Comparison of ENCODE assay signal across 9 cellular contexts in the genomic region with DNA sequence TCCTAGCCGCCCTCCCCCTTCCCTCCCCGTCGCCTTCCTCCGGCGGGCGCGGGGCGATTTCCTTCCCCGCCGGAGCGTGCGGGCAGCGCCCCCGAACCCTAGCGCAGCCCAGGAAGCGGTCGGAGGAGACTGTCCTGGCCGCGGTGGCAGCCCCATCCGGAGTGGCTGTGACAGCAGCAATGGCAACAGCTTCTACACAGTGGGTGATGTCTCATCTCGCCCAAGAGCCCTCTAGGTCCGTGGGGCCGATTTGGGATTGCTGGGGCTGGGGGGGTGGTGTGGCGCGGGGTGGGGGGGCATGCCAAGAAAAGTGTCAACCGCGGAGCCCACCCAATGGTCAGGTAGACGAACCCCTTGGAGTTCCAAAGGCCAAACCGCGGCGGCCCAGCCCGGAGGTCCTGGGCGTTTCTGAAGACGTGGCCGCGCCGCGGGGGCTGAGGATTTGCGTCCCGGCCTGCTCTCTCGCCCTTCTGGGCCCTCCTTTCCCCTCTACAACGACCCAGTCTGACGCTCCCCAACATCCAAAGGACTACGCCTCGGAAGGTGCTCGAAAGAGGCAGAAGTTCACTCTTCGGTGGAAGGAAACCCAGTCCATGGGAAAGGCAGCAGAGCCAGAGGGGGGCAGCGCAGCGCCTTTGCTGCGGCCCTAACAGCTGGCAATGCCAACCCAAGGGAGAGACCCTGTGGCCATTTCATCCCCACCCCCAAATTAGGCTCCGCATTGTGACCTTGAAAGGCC. TPM values are rescaled to one million over a fixed set of nuclear protein-coding genes. Genes with fewer than 3 reads are reported as not detected.
A peak's percentile ranks its signal among the peaks of the same experiment; 100 is the strongest.
DNase-seq lines count a peak whose midpoint lies in the region; ATAC-seq and TF ChIP-seq lines count a peak whose summit lies in the region.
"Had no signal": no experiment of that assay in that cellular context is flagged by ENCODE, and none has a peak within 500 bp of the region (broad histone marks: within the 10 kb centered on the region; RNA-seq: fewer than 3 reads in every experiment).

No MANE protein-coding gene starts in this region.

- no peak for DNase-seq in SJCRH30
- peak in 1 of 2 donors; percentile 17 for DNase-seq in heart right ventricle
- DNase-seq in sciatic nerve (ENCODE audit: low spot score) = peak; percentile 59
- DNase-seq in SIG-M5 treated with dmso at 0.1 percent for 504 hours (lab: John Stamatoyannopoulos, UW; ENCODE audit: unreplicated experiment) = no peak
- no peak for DNase-seq in ACHN
- DNase-seq in left lobe of liver (ENCODE audit: low spot score) = no peak
- DNase-seq in activated effector memory CD4-positive, alpha-beta T cell treated with anti-CD3 and anti-CD28 coated beads, Interleukin-2, amount 50 U/mL, for 16 hours = no peak
- DNase-seq: substantia nigra had no signal

- TF ChIP-seq CTCF in heart right ventricle (IDR thresholded peaks at IDR 0.05) = peak in 1 of 9 donors; percentile 7

- H3K4me1 ChIP-seq in SJCRH30 = no peaks in the 10 kb centered on the region
- H3K4me1 ChIP-seq in heart right ventricle = peaks cover 0 to 32% (median 18%) of the 10 kb centered on the region in 9 donors

- intact Hi-C loops in heart right ventricle (cut with DNase I) (loop anchor here in 1 of 10 donors (10.0 kb wide), 1 partner anchor 763 kb away; no protein-coding TSS in a partner anchor), sciatic nerve (cut with DNase I) (no loop called here)

- H3K9me3 ChIP-seq in SJCRH30 (replicated peaks) (0 out of 2 replicates have a peak, but pooled peaks cover 4% of the 10 kb centered on the region), heart right ventricle (no peaks in the 10 kb centered on the region)

- ATAC-seq in GM18907 (IDR thresholded peaks at IDR 0.05; ENCODE audit: unreplicated experiment) = peak; percentile 31
- ATAC-seq in heart right ventricle = peak in 5 of 8 donors; percentile 7 to 69 (median 18)
- peak; percentile 12 for ATAC-seq in sciatic nerve
- no peak for ATAC-seq in left lobe of liver

- in situ Hi-C loops in ACHN (cut with HindIII; ENCODE audit: low pct_ligation_motif_present, low pct_unique_long_range_greater_than_20kb, low sequenced_read_pairs) = no loop called here

- WGBS in heart right ventricle, 2 donors = 2 to 3% methylated on average over 47 to 51 of the region's 51 CpGs

- H3K36me3 ChIP-seq in SJCRH30 (no peaks in the 10 kb centered on the region), heart right ventricle (no peaks in the 10 kb centered on the region)

- H3K27me3 ChIP-seq in SJCRH30 (no peaks in the 10 kb centered on the region), heart right ventricle (peaks cover 9 to 96% (median 88%) of the 10 kb centered on the region in 7 donors)

- H3K27ac ChIP-seq in SJCRH30 (no peak overlapping the region), heart right ventricle (peak overlapping the region in 7 of 10 donors; percentile 34 to 64 (median 50))

- H3K4me3 ChIP-seq in SJCRH30 (peak overlapping the region; percentile 81), heart right ventricle (peak overlapping the region; percentile 36 to 72 (median 62))

RNA-seq across cellular contexts. Expression of a gene that starts 0.6 kb away (rescaled TPM):
- total RNA-seq in SJCRH30 (2014; rRNA removed; shearing (Covaris generic)) = 2.2 and 5.2 TPM in 2 replicates
- total RNA-seq in heart right ventricle (1 to 10 TPM in 7 of 10 donors, under 1 TPM in 3; 0.45 to 3.5 (median 1.3) TPM), sciatic nerve (14.7 TPM), left lobe of liver (not detected)
- 1 to 10 TPM; 3.2 to 3.4 TPM for polyA plus RNA-seq in heart right ventricle

RNA-seq across cellular contexts. Expression of a gene that starts 27.2 kb away (rescaled TPM):
- not detected in 2 replicates for total RNA-seq in SJCRH30 (2014; rRNA removed; shearing (Covaris generic))
- total RNA-seq in heart right ventricle (not detected), sciatic nerve (not detected), left lobe of liver (not detected)
- under 1 TPM in 1 of 2 donors, not detected in 1; 0.09 TPM for polyA plus RNA-seq in heart right ventricle
